In the genomic region with DNA sequence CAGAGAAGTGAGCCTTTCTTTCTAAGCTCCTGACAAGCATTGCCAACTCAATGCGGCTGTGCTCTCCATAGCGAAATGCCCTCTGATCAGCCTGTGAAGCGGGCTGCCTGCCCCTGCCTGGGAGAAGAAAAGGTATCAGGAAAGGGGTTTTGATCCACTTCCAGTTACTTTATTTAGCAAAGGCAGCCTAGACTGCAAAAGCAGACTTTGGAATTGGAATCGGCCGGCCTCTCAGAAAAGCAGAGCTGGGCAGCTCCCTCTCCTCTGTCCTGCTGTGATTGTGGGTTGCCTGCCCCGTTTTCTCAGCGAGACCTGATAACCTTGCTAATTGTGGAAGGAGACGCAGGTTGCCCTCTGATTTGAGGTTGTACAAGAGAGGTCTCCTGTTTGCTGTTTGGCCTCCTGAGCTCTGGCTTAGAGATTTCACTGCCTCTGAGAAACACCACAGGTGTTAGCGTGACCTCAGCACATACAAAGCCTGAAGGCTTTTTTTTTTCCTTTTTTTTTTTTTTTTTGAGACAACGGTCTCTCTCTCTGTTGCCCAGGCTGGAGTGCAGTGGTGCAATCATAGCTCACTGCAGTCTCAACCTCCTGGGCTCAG, we compare ENCODE assay signal across 19 cellular contexts. TPM values are rescaled to one million over a fixed set of nuclear protein-coding genes. Genes with fewer than 3 reads are reported as not detected.
A peak's percentile ranks its signal among the peaks of the same experiment; 100 is the strongest.
DNase-seq lines count a peak whose midpoint lies in the region; ATAC-seq and TF ChIP-seq lines count a peak whose summit lies in the region.
"Had no signal": no experiment of that assay in that cellular context is flagged by ENCODE, and none has a peak within 500 bp of the region (broad histone marks: within the 10 kb centered on the region; RNA-seq: fewer than 3 reads in every experiment).

No MANE protein-coding gene starts in this region.

- H3K9ac ChIP-seq in mammary epithelial cell (ENCODE audit: insufficient read depth, low read length) (no peak overlapping the region), H9 (ENCODE audit: extremely low read depth, insufficient read length, low read length) (no peak overlapping the region), endodermal cell (ENCODE audit: extremely low read depth, low read length, poor library complexity, severe bottlenecking) (no peak overlapping the region)

- H3K9me3 ChIP-seq in mammary epithelial cell (replicated peaks; ENCODE audit: insufficient read depth, low read length) (no peaks in the 10 kb centered on the region), H9 (ENCODE audit: control insufficient read depth, low read depth, low read length) (no peaks in the 10 kb centered on the region), endodermal cell (ENCODE audit: control insufficient read depth, low read length) (no peaks in the 10 kb centered on the region)
- H3K9me3 ChIP-seq: BE2C had no signal

- H3K56ac ChIP-seq in H9 (ENCODE audit: insufficient read length, low read depth, low read length): no peak overlapping the region

- no peak overlapping the region for H3K23ac ChIP-seq in H9 (ENCODE audit: insufficient read length, low read depth, low read length)

- H2BK20ac ChIP-seq in H9 (ENCODE audit: low read depth, low read length, poor library complexity, severe bottlenecking): no peak overlapping the region

- peak overlapping the region; percentile 67 for H3K27ac Mint-ChIP-seq in MCF 10A (ENCODE audit: low read depth, unreplicated experiment)
- peak overlapping the region in 2 of 3 experiments; percentile 32 to 83; a peak in 2 of 7 replicates for H3K27ac Mint-ChIP-seq in H9
- peak overlapping the region; percentile 50 for H3K27ac Mint-ChIP-seq in endodermal cell
- peak overlapping the region; percentile 93 for H3K27ac Mint-ChIP-seq in nephron progenitor cell
- H3K27ac Mint-ChIP-seq: CD4-positive, alpha-beta memory T cell had no signal

- no peaks in the 10 kb centered on the region for H3K36me3 ChIP-seq in mammary epithelial cell (ENCODE audit: insufficient read depth, low read length)
- H3K36me3 ChIP-seq in endodermal cell (ENCODE audit: control insufficient read depth, insufficient read depth, low read length): peaks cover 47% of the 10 kb centered on the region

- H3K18ac ChIP-seq in H9 (ENCODE audit: insufficient read length, low read depth, low read length): no peak overlapping the region

- TF ChIP-seq CTCF in MCF 10A (IDR thresholded peaks at IDR 0.05; ENCODE audit: unreplicated experiment) (no peak), mammary epithelial cell (conservative IDR thresholded peaks at IDR 0.05 in 1 of 2, IDR thresholded peaks at IDR 0.05 in 1 of 2; ENCODE audit: extremely low read depth in 1 of 2, insufficient read depth in 1 of 2, low read depth in 1 of 2, low read length in 2 of 2) (no peak), H9 (conservative IDR thresholded peaks at IDR 0.05) (no peak), endodermal cell (conservative IDR thresholded peaks at IDR 0.05) (no peak), nephron progenitor cell (IDR thresholded peaks at IDR 0.05) (no peak)

- H2BK120ac ChIP-seq in H9 (ENCODE audit: low read depth, low read length, poor library complexity, severe bottlenecking): no peak overlapping the region

- H3K27ac ChIP-seq in mammary epithelial cell (ENCODE audit: insufficient read depth, low read depth, low read length) (no peak overlapping the region), H9 (ENCODE audit: insufficient read length, low read depth, low read length) (no peak overlapping the region), endodermal cell (ENCODE audit: low read depth, low read length) (peak overlapping the region; percentile 11)
- H3K27ac ChIP-seq: PC-9 had no signal

- no peak overlapping the region for H2BK5ac ChIP-seq in H9 (ENCODE audit: insufficient read length, low read length)

- H3K23me2 ChIP-seq in H9 (ENCODE audit: insufficient read length, low read depth, low read length, poor library complexity, severe bottlenecking): no peaks in the 10 kb centered on the region

- no peak overlapping the region for H3K4ac ChIP-seq in H9 (ENCODE audit: low read depth, low read length)

- DNase-seq in MCF 10A (ENCODE audit: unreplicated experiment) (no peak), mammary epithelial cell (no peak), H9 (no peak), endodermal cell (no peak), nephron progenitor cell (no peak), NCI-H2196 (lab: John Stamatoyannopoulos, UW; ENCODE audit: unreplicated experiment) (no peak), cerebellar cortex (ENCODE audit: low spot score) (no peak)
- DNase-seq: 8988T; BE2C; CD4-positive, alpha-beta memory T cell; DMS79; HCEC 1CT; NCI-H1417 treated with DMSO at 0.1 percent for 48 hours; NCI-H2029; NCI-H2171 treated with DMSO at 0.1 percent for 48 hours; NCI-H510A treated with DMSO at 0.1 percent for 48 hours; PC-9 had no signal

- 98% methylated on average over 9 of the region's 10 CpGs for WGBS in mammary epithelial cell (ENCODE audit: low coverage, missing lambda C conversion rate)
- WGBS in H9 (ENCODE audit: extremely low coverage, insufficient read length, low lambda C conversion rate): no CpG with 5 or more reads among the region's 10 CpGs
- 91 to 98% methylated on average over 8 to 10 of the region's 10 CpGs for WGBS in endodermal cell (ENCODE audit: insufficient coverage in 1 of 2, insufficient read length in 1 of 2), 2 experiments

- H3K4me3 Mint-ChIP-seq in MCF 10A (ENCODE audit: unreplicated experiment) (no peak overlapping the region), H9 (no peak overlapping the region), endodermal cell (no peak overlapping the region), nephron progenitor cell (no peak overlapping the region)
- H3K4me3 Mint-ChIP-seq: CD4-positive, alpha-beta memory T cell had no signal

- intact Hi-C loops in MCF 10A (cut with micrococcal nuclease): loop anchor here (10.0 kb wide), 1 partner anchor 108 kb away; no protein-coding TSS in a partner anchor
- intact Hi-C loops in mammary epithelial cell (cut with micrococcal nuclease): loop anchor here (10.0 kb wide), 1 partner anchor 348 kb away; no protein-coding TSS in a partner anchor

- H3K9me3 Mint-ChIP-seq in MCF 10A (ENCODE audit: unreplicated experiment): no peaks in the 10 kb centered on the region
- H3K9me3 Mint-ChIP-seq in H9: no peaks in the 10 kb centered on the region
- H3K9me3 Mint-ChIP-seq in endodermal cell: no peaks in the 10 kb centered on the region
- H3K9me3 Mint-ChIP-seq in nephron progenitor cell: no peaks in the 10 kb centered on the region
- H3K9me3 Mint-ChIP-seq: CD4-positive, alpha-beta memory T cell had no signal

- no peak overlapping the region; the same call in 1 of the 2 replicates for H2BK15ac ChIP-seq in H9 (ENCODE audit: low read depth, low read length)

- H3K4me1 Mint-ChIP-seq in MCF 10A (ENCODE audit: insufficient read depth, unreplicated experiment) (no peaks in the 10 kb centered on the region), H9 (0 out of 4 replicates have a peak, but pooled peaks cover 0 to 3% of the 10 kb centered on the region in 2 experiments), endodermal cell (no peaks in the 10 kb centered on the region), nephron progenitor cell (peaks cover 17% of the 10 kb centered on the region)
- H3K4me1 Mint-ChIP-seq: CD4-positive, alpha-beta memory T cell had no signal

- H3K4me1 ChIP-seq in mammary epithelial cell (ENCODE audit: insufficient read depth, low read length) (no peaks in the 10 kb centered on the region), H9 (ENCODE audit: insufficient read depth, low read length) (no peaks in the 10 kb centered on the region), endodermal cell (ENCODE audit: control insufficient read depth, insufficient read depth, low read length) (no peaks in the 10 kb centered on the region)

- no peak for ATAC-seq in GM18517 (IDR thresholded peaks at IDR 0.05; ENCODE audit: unreplicated experiment)

- H4K20me1 ChIP-seq in mammary epithelial cell (ENCODE audit: insufficient read depth, low read length) (no peaks in the 10 kb centered on the region), H9 (ENCODE audit: control insufficient read depth, insufficient read depth, insufficient read length) (no peaks in the 10 kb centered on the region)

- POLR2A ChIA-PET in MCF 10A (lab: Yijun Ruan, JAX): interaction anchor here (0.6 kb wide), 1 partner anchor 580 kb away, joined by 4 read pairs; no protein-coding TSS in a partner anchor

- H3K79me1 ChIP-seq in H9 (ENCODE audit: insufficient read depth, low read depth, low read length, poor library complexity, severe bottlenecking): peaks cover 3% of the 10 kb centered on the region

- no peak overlapping the region for H4K5ac ChIP-seq in H9 (ENCODE audit: insufficient read length, low read depth, low read length)

- CTCF ChIA-PET in MCF 10A (lab: Yijun Ruan, JAX): interaction anchor here (0.6 to 1.2 kb wide), 2 partner anchors 251 to 292 kb away, joined by 4 to 7 read pairs; no protein-coding TSS in a partner anchor
- CTCF ChIA-PET in mammary epithelial cell (lab: Charles Lee; ENCODE audit: low non-redundant PET): no interaction called here

- no peak overlapping the region for H4K91ac ChIP-seq in H9 (ENCODE audit: insufficient read length, low read depth, low read length)

- no peak overlapping the region; the same call in 1 of the 2 replicates for H3K14ac ChIP-seq in H9 (ENCODE audit: insufficient read depth, low read length)

- H2BK12ac ChIP-seq in H9 (ENCODE audit: insufficient read length, low read depth, low read length): no peak overlapping the region

- no peak overlapping the region for H2AK5ac ChIP-seq in H9 (ENCODE audit: insufficient read length, low read length)

- no peak overlapping the region for H3T11ph ChIP-seq in H9 (ENCODE audit: low read length)

- H3K36me3 Mint-ChIP-seq in MCF 10A (ENCODE audit: insufficient read depth, unreplicated experiment) (peaks cover 51% of the 10 kb centered on the region), H9 (ENCODE audit: insufficient read depth in 1 of 3, low read depth in 3 of 3) (peaks cover 14 to 58% (median 33%) of the 10 kb centered on the region in 3 experiments; a peak in 6 of 7 replicates), endodermal cell (ENCODE audit: low read depth) (peaks cover 61% of the 10 kb centered on the region), nephron progenitor cell (ENCODE audit: low read depth) (peaks cover 46% of the 10 kb centered on the region)

- H3K27me3 Mint-ChIP-seq in MCF 10A (ENCODE audit: insufficient read depth, unreplicated experiment) (no peaks in the 10 kb centered on the region), H9 (ENCODE audit: low read depth) (no peaks in the 10 kb centered on the region), endodermal cell (ENCODE audit: insufficient read depth) (no peaks in the 10 kb centered on the region), nephron progenitor cell (ENCODE audit: low read depth, poor library complexity) (no peaks in the 10 kb centered on the region)
- H3K27me3 Mint-ChIP-seq: CD4-positive, alpha-beta memory T cell had no signal

- H3K27me3 ChIP-seq in mammary epithelial cell (ENCODE audit: insufficient read depth, low read length) (no peaks in the 10 kb centered on the region), H9 (ENCODE audit: insufficient read depth, low read length) (no peaks in the 10 kb centered on the region), endodermal cell (ENCODE audit: control insufficient read depth, insufficient read depth, low read length, poor library complexity, severe bottlenecking) (no peaks in the 10 kb centered on the region)
- H3K27me3 ChIP-seq: BE2C had no signal

- dilution Hi-C loops in mammary epithelial cell (cut with HindIII; ENCODE audit: low sequenced_read_pairs): no loop called here

- H3K4me3 ChIP-seq in mammary epithelial cell (replicated peaks in 1 of 3; ENCODE audit: insufficient read depth in 1 of 3, low read depth in 2 of 3, low read length in 3 of 3) (no peak overlapping the region), endodermal cell (ENCODE audit: low read length) (no peak overlapping the region)
- H3K4me3 ChIP-seq: K562, PC-9 had no signal

- H3K4me2 ChIP-seq in mammary epithelial cell (ENCODE audit: insufficient read depth, low read depth, low read length): no peak overlapping the region
- H3K4me2 ChIP-seq in H9 (ENCODE audit: insufficient read depth, insufficient read length, low read length): no peak overlapping the region
- H3K4me2 ChIP-seq: PC-9 had no signal

- in situ Hi-C loops in mammary epithelial cell (cut with MboI; ENCODE audit: low sequenced_read_pairs in 2 of 2): loop anchor here (10.0 to 25.0 kb wide), 3 partner anchors 395 to 628 kb away; no protein-coding TSS in a partner anchor

- no peak overlapping the region for H2AFZ ChIP-seq in mammary epithelial cell (ENCODE audit: low read depth, low read length)
- H2AFZ ChIP-seq in H9 (ENCODE audit: low read length): no peak overlapping the region
- H2AFZ ChIP-seq: PC-9 had no signal

- no peak overlapping the region for H4K8ac ChIP-seq in H9 (replicated peaks; ENCODE audit: insufficient read length, low read depth, low read length)

- H3K79me2 ChIP-seq in mammary epithelial cell (ENCODE audit: insufficient read depth, low read length) (no peaks in the 10 kb centered on the region), H9 (ENCODE audit: insufficient read depth, low read length) (no peaks in the 10 kb centered on the region)

- BruUV-seq in MCF 10A (replicated peaks; lab: Mats Ljungman, UMichigan) (no TSS peak), mammary epithelial cell (replicated peaks; lab: Mats Ljungman, UMichigan) (no TSS peak)

RNA-seq across cellular contexts. Expression of gene SH2B2, which starts 53.9 kb away (rescaled TPM):
- total RNA-seq in MCF 10A (2022) (1.4 and 2.4 TPM in 2 replicates), mammary epithelial cell (1 to 10 TPM; 3.0 to 3.4 TPM), H9 (2021) (9.4 and 10.4 TPM in 2 replicates), endodermal cell (1 to 10 TPM; 8.0 to 8.7 TPM)
- polyA plus RNA-seq in mammary epithelial cell: 1.3 TPM
- polyA minus RNA-seq in mammary epithelial cell: not detected
- polyA plus RNA-seq in endodermal cell (2013, experiment 1 of 2): 8.4 TPM
- 8.7 TPM for polyA plus RNA-seq in endodermal cell (2013, experiment 2 of 2)
